In genomic region chr10:113666682-113667252, GRCh38 we compare ENCODE assay signal across 12 cellular contexts. TPM values are rescaled to one million over a fixed set of nuclear protein-coding genes. Genes with fewer than 3 reads are reported as not detected.
DNase-seq lines count a peak whose midpoint lies in the region; ATAC-seq, FAIRE-seq and TF ChIP-seq lines count a peak whose summit lies in the region.
"Had no signal": no experiment of that assay in that cellular context is flagged by ENCODE, and none has a peak within 500 bp of the region (broad histone marks: within the 10 kb centered on the region; RNA-seq: fewer than 3 reads in every experiment).

No MANE protein-coding gene starts in this region.

- no peaks in the 10 kb centered on the region for H3K4me1 ChIP-seq in tibial nerve
- H3K4me1 ChIP-seq: sigmoid colon, upper lobe of right lung had no signal

- no peak for TF ChIP-seq POLR2A in tibial nerve (IDR thresholded peaks at IDR 0.05)

- no peak for TF ChIP-seq CTCF in tibial nerve (IDR thresholded peaks at IDR 0.05)

- no peaks in the 10 kb centered on the region for H3K36me3 ChIP-seq in tibial nerve
- H3K36me3 ChIP-seq: sigmoid colon, upper lobe of right lung had no signal

- TF ChIP-seq EP300 in tibial nerve (IDR thresholded peaks at IDR 0.05) = no peak

- H3K4me3 ChIP-seq in tibial nerve = no peak overlapping the region
- H3K4me3 ChIP-seq: heart left ventricle, sigmoid colon, upper lobe of right lung had no signal

- 50 to 89% methylated on average over 5 of the region's 5 CpGs for WGBS in tibial nerve, 2 donors

- peak; percentile 27 for DNase-seq in LHCN-M2 (ENCODE audit: low read depth)
- DNase-seq in fibroblast of peridontal ligament (ENCODE audit: extremely low read depth) = peak; percentile 8
- no peak for DNase-seq in AG08395 (ENCODE audit: low spot score)
- DNase-seq in frontal cortex (ENCODE audit: low spot score in 2 of 2) = no peak
- DNase-seq in NCI-H1417 treated with DMSO at 0.1 percent for 48 hours (lab: John Stamatoyannopoulos, UW) = no peak
- no peak for DNase-seq in tibial nerve (ENCODE audit: low spot score in 2 of 2)
- DNase-seq: heart left ventricle, NCI-H2081, sigmoid colon, upper lobe of right lung had no signal

- no peaks in the 10 kb centered on the region for H3K27me3 ChIP-seq in tibial nerve
- H3K27me3 ChIP-seq: heart left ventricle, sigmoid colon, upper lobe of right lung had no signal

- peak; percentile 81 for ATAC-seq in GM18858 (IDR thresholded peaks at IDR 0.05; ENCODE audit: unreplicated experiment)
- ATAC-seq in GM21737 (IDR thresholded peaks at IDR 0.05; ENCODE audit: unreplicated experiment) = peak; percentile 80

- FAIRE-seq in frontal cortex (lab: Jason Lieb, UNC) = no peak

- H3K27ac ChIP-seq in tibial nerve = no peak overlapping the region
- H3K27ac ChIP-seq: heart left ventricle, sigmoid colon, upper lobe of right lung had no signal

- peaks cover 0 to 14% (median 0%) of the 10 kb centered on the region in 4 donors for H3K9me3 ChIP-seq in tibial nerve
- H3K9me3 ChIP-seq: upper lobe of right lung had no signal

RNA-seq across cellular contexts. Expression of gene NRAP, which starts 2.9 kb away (rescaled TPM):
- 0.06 TPM in 1 of 2 replicates, not detected in the other for total RNA-seq in LHCN-M2 (2014; rRNA removed)
- not detected for polyA plus RNA-seq in LHCN-M2 (2012)
- not detected for total RNA-seq in frontal cortex
- under 1 TPM in 1 of 4 donors, not detected in 3; under 0.01 TPM for total RNA-seq in tibial nerve
- total RNA-seq: sigmoid colon had no signal

RNA-seq across cellular contexts. Expression of gene CASP7, which starts 12.9 kb away (rescaled TPM):
- total RNA-seq in LHCN-M2 (2014; rRNA removed) (25.8 and 35.5 TPM in 2 replicates), frontal cortex (2.0 TPM), tibial nerve (10 to 100 TPM; 12.9 to 18.4 (median 16.8) TPM)
- 10.8 TPM for polyA plus RNA-seq in LHCN-M2 (2012)

Comparison
In these comparisons a context has a peak if more than half of its experiments do, and no peak if none do; other contexts are left out.
1. DNase-seq: peak in LHCN-M2 (single experiment) and fibroblast of peridontal ligament (single experiment); none in AG08395 (single experiment), frontal cortex (0 of 2), NCI-H1417 treated with DMSO at 0.1 percent for 48 hours (single experiment) and tibial nerve (0 of 2).